In the genomic region with DNA sequence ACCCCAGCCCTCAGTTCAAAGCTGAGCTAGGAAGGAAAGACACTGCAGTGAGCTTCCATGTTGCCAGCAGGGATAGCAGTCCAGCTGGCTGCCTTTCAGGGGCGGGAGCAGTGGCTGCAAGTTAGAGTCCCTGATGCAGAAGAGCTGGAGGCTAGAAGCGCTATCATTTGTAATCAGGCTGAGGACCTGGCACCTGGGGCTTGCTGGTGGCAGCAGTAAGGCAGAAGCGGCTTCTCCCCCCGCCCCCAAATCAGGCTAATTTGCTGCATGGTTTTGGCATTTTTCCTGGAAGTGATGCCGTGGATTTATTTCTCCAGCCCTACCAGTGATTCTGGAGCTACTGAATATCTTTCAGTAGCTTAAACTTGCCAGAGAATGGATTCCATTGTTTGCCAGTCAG, we compare ENCODE assay signal across 17 cellular contexts.
DNase-seq lines count a peak whose midpoint lies in the region; ATAC-seq and TF ChIP-seq lines count a peak whose summit lies in the region.
"Had no signal": no experiment of that assay in that cellular context is flagged by ENCODE, and none has a peak within 500 bp of the region (broad histone marks: within the 10 kb centered on the region; RNA-seq: fewer than 3 reads in every experiment).

No MANE protein-coding gene starts in this region.

- H3K36me3 ChIP-seq in BE2C, result no peaks in the 10 kb centered on the region
- H3K36me3 ChIP-seq in GM23248 (ENCODE audit: low read depth), result no peaks in the 10 kb centered on the region
- H3K36me3 ChIP-seq: lower lobe of right lung had no signal

- in situ Hi-C loops in GM23248 (cut with MboI), result no loop called here

- no peak for TF ChIP-seq CTCF in BE2C (IDR thresholded peaks at IDR 0.05; ENCODE audit: low read depth, low read length)

- peak; percentile 74 for DNase-seq in BE2C
- DNase-seq in GM23248, result peak; percentile 8
- peak; percentile 68 for DNase-seq in cerebellum (ENCODE audit: low spot score)
- DNase-seq in medulla oblongata (ENCODE audit: extremely low spot score), result peak; percentile 9
- DNase-seq in cortex of kidney (lab: John Stamatoyannopoulos, UW), result no peak
- no peak for DNase-seq in immature natural killer cell
- DNase-seq: activated CD4-positive, alpha-beta T cell treated with anti-CD3 and anti-CD28 coated beads for 1 hour; DMS53; Kasumi-1; lower lobe of right lung; naive B cell; NCI-H1436 treated with DMSO at 0.1 percent for 48 hours had no signal

- H3K27ac Mint-ChIP-seq in immature natural killer cell, result no peak overlapping the region
- H3K27ac Mint-ChIP-seq: B cell, progenitor cell of endocrine pancreas had no signal

- no peaks in the 10 kb centered on the region for H3K9me2 ChIP-seq in GM23248 (ENCODE audit: insufficient read depth)

- H3K36me3 Mint-ChIP-seq in immature natural killer cell, result no peaks in the 10 kb centered on the region
- H3K36me3 Mint-ChIP-seq: naive B cell had no signal

- no peak overlapping the region for H3K4me2 ChIP-seq in GM23248 (ENCODE audit: unreplicated experiment)

- no peak overlapping the region for H3K27ac ChIP-seq in GM23248
- H3K27ac ChIP-seq: lower lobe of right lung, RWPE1 had no signal

- H3K4me3 ChIP-seq in BE2C (ENCODE audit: low read depth, low read length), result no peak overlapping the region
- H3K4me3 ChIP-seq in GM23248, result no peak overlapping the region
- H3K4me3 ChIP-seq: lower lobe of right lung had no signal

- H2AFZ ChIP-seq in GM23248, result no peak overlapping the region

- no peaks in the 10 kb centered on the region for H3K79me2 ChIP-seq in GM23248 (ENCODE audit: insufficient read depth)

- H3K27me3 ChIP-seq in BE2C (no peaks in the 10 kb centered on the region), GM23248 (replicated peaks; ENCODE audit: insufficient read depth) (no peaks in the 10 kb centered on the region)

- H3K9me3 ChIP-seq in BE2C, result no peaks in the 10 kb centered on the region
- H3K9me3 ChIP-seq in GM23248 (ENCODE audit: low read depth), result no peaks in the 10 kb centered on the region
- H3K9me3 ChIP-seq: lower lobe of right lung had no signal

- 4 to 25% methylated on average over 3 to 5 of the region's 5 CpGs for WGBS in GM23248 (ENCODE audit: low coverage in 1 of 2, low lambda C conversion rate in 2 of 2, missing lambda C conversion rate in 2 of 2), 2 experiments

- H3K4me1 ChIP-seq in BE2C, result no peaks in the 10 kb centered on the region
- no peaks in the 10 kb centered on the region for H3K4me1 ChIP-seq in GM23248 (ENCODE audit: insufficient read depth)
- H3K4me1 ChIP-seq: lower lobe of right lung had no signal

- H4K20me1 ChIP-seq in GM23248 (ENCODE audit: insufficient read depth), result no peaks in the 10 kb centered on the region

- no peak overlapping the region for H3K4me3 Mint-ChIP-seq in immature natural killer cell
- H3K4me3 Mint-ChIP-seq: B cell, naive B cell had no signal

- H3F3A ChIP-seq in GM23248 (ENCODE audit: insufficient read depth), result no peaks in the 10 kb centered on the region

- no peak overlapping the region for H3K9ac ChIP-seq in GM23248

- peaks cover 0 to 3% (median 1%) of the 10 kb centered on the region in 3 donors for H3K27me3 Mint-ChIP-seq in immature natural killer cell (ENCODE audit: low read depth in 3 of 3)
- H3K27me3 Mint-ChIP-seq: progenitor cell of endocrine pancreas had no signal

- H3K4me1 Mint-ChIP-seq in immature natural killer cell, result no peaks in the 10 kb centered on the region
- H3K4me1 Mint-ChIP-seq: B cell, naive B cell had no signal

- ATAC-seq in GM18909 (IDR thresholded peaks at IDR 0.05; ENCODE audit: poor library complexity, unreplicated experiment), result no peak
- ATAC-seq: esophagus mucosa, lower lobe of right lung had no signal

- no peaks in the 10 kb centered on the region for H3K9me3 Mint-ChIP-seq in immature natural killer cell

Comparison
In these comparisons a context has a peak if more than half of its experiments do, and no peak if none do; other contexts are left out.
1. DNase-seq: peak in BE2C (single experiment), GM23248 (single experiment), cerebellum (single experiment) and medulla oblongata (single experiment); none in cortex of kidney (single experiment) and immature natural killer cell (0 of 3).